ENCODE assay signal across 1 cellular context in the genomic region with DNA sequence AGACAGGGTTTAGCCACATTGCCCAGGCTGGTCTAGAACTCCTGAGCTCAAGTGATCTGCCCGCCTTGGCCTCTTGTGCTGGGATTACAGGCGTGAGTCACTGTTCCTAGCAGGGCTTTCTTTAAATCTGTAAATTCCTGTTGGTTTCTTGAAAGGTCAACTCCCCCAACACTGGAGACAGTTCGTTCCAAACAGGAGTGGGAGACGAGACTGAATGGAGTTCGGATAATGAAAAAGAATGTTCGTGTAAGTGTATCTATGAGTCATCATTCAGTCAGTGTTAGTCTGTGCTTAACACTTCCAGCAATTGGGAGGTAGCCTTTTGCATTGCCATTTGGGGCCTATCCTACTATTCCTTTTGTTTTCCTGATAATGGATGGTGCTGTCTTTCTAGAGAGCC.
TF ChIP-seq lines count a peak whose summit lies in the region.

No MANE protein-coding gene starts in this region.

TF ChIP-seq in HEK293, 187 proteins besides CTCF, POLR2A, EP300 and RAD21 (continued from another document):
- TF ChIP-seq ZNF768 (tag by site-specific recombination; IDR thresholded peaks at IDR 0.05), result no peak
- no peak for TF ChIP-seq SP3 (tag by site-specific recombination; IDR thresholded peaks at IDR 0.05)
- TF ChIP-seq, protein P1, sequence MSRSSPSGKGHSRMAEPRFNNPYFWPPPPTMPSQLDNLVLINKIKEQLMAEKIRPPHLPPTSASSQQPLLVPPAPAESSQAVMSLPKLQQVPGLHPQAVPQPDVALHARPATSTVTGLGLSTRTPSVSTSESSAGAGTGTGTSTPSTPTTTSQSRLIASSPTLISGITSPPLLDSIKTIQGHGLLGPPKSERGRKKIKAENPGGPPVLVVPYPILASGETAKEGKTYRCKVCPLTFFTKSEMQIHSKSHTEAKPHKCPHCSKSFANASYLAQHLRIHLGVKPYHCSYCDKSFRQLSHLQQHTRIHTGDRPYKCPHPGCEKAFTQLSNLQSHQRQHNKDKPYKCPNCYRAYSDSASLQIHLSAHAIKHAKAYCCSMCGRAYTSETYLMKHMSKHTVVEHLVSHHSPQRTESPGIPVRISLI (tag by site-specific recombination; IDR thresholded peaks at IDR 0.05), result no peak
